In the genomic region with DNA sequence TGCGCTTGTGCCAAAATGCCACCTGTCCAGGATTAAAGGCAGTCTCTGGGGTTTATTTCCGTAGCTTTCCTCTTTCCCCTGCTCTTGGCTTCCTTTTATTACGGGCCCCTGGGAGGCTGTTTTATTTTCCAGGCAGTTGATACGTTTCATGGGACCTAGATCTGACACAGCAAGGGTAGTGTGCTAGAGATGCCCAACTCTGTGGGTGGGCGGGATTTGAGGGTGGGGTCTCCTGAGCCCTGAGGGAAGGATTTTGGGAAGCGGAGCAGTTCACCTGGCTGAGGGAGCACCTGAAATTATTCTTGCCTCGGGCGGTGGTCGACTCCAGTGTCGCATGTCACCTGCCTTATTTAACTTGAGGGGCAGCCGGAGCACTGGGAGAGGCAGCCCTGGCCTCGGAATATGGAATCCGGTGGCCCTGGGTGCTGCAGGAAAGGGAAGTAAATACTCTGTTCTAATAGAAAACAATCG, we compare ENCODE assay signal across 17 cellular contexts. TPM values are rescaled to one million over a fixed set of nuclear protein-coding genes. Genes with fewer than 3 reads are reported as not detected.
DNase-seq lines count a peak whose midpoint lies in the region; ATAC-seq, FAIRE-seq and TF ChIP-seq lines count a peak whose summit lies in the region.
"Had no signal": no experiment of that assay in that cellular context is flagged by ENCODE, and none has a peak within 500 bp of the region (broad histone marks: within the 10 kb centered on the region; RNA-seq: fewer than 3 reads in every experiment).

No MANE protein-coding gene starts in this region.

- 11% methylated on average over 14 of the region's 14 CpGs for WGBS in A549 (ENCODE audit: missing lambda C conversion rate)

- no peak for TF ChIP-seq CTCF in A549 (IDR thresholded peaks at IDR 0.05)
- no peak for TF ChIP-seq CTCF in WTC11 (IDR thresholded peaks at IDR 0.05)

- peaks cover 7 to 34% (median 15%) of the 10 kb centered on the region in 4 donors for H3K4me1 Mint-ChIP-seq in CD4-positive, alpha-beta memory T cell
- H3K4me1 Mint-ChIP-seq in WTC11, result peaks cover 47% of the 10 kb centered on the region
- H3K4me1 Mint-ChIP-seq: natural killer cell had no signal

- H3K36me3 Mint-ChIP-seq in CD4-positive, alpha-beta memory T cell, result no peaks in the 10 kb centered on the region
- no peaks in the 10 kb centered on the region for H3K36me3 Mint-ChIP-seq in WTC11
- H3K36me3 Mint-ChIP-seq: natural killer cell had no signal

- H3K4me1 ChIP-seq in A549, result 0 out of 3 replicates have a peak, but pooled peaks cover 5% of the 10 kb centered on the region
- H3K4me1 ChIP-seq in CD4-positive, alpha-beta memory T cell (ENCODE audit: insufficient read depth, low read length), result peaks cover 28% of the 10 kb centered on the region
- H3K4me1 ChIP-seq in iPS-15b (ENCODE audit: control insufficient read depth, insufficient read depth, low read length), result peaks cover 7% of the 10 kb centered on the region
- H3K4me1 ChIP-seq: BLaER1 treated with 17β-estradiol and CSF1 and Interleukin-3, amounts not matched to agents 10 nM and 100 nM had no signal

- no peak overlapping the region for H3K9ac ChIP-seq in iPS-15b (ENCODE audit: low read depth, low read length)
- H3K9ac ChIP-seq: BLaER1 treated with 17β-estradiol and CSF1 and Interleukin-3, amounts not matched to agents 10 nM and 100 nM; KMS-11 had no signal

- peak overlapping the region in 7 of 8 donors; percentile 9 to 74 (median 38) for H3K4me3 Mint-ChIP-seq in CD4-positive, alpha-beta memory T cell
- peak overlapping the region; percentile 71 for H3K4me3 Mint-ChIP-seq in WTC11
- H3K4me3 Mint-ChIP-seq: natural killer cell had no signal

- H3K36me3 ChIP-seq in CD4-positive, alpha-beta memory T cell (ENCODE audit: insufficient read depth, low read length), result no peaks in the 10 kb centered on the region
- no peaks in the 10 kb centered on the region for H3K36me3 ChIP-seq in iPS-15b (ENCODE audit: control insufficient read depth, insufficient read depth, low read length)
- H3K36me3 ChIP-seq: heart left ventricle, sigmoid colon had no signal

- ATAC-seq in A549 (no peak), WTC11 (no peak)
- ATAC-seq: heart left ventricle, natural killer cell had no signal

- H3K9me3 Mint-ChIP-seq in CD4-positive, alpha-beta memory T cell, result peaks cover 0 to 15% (median 0%) of the 10 kb centered on the region in 8 donors
- no peaks in the 10 kb centered on the region for H3K9me3 Mint-ChIP-seq in WTC11
- H3K9me3 Mint-ChIP-seq: natural killer cell had no signal

- H3K9me3 ChIP-seq in A549, result no peaks in the 10 kb centered on the region
- H3K9me3 ChIP-seq in CD4-positive, alpha-beta memory T cell (ENCODE audit: control insufficient read depth in 1 of 2, low read length in 2 of 2), result no peaks in the 10 kb centered on the region
- no peaks in the 10 kb centered on the region for H3K9me3 ChIP-seq in iPS-15b (ENCODE audit: control insufficient read depth, insufficient read depth, low read length)
- H3K9me3 ChIP-seq: heart left ventricle, sigmoid colon had no signal

- CTCF ChIA-PET in A549 (lab: Yijun Ruan, JAX), result interaction anchor here (3.4 to 8.2 kb wide), 2 partner anchors 16 to 288 kb away, joined by 13 to 86 read pairs; no protein-coding TSS in a partner anchor
- CTCF ChIA-PET in CD4-positive, alpha-beta memory T cell (lab: Charles Lee; ENCODE audit: partially characterized antibody), result no interaction called here
- CTCF ChIA-PET in WTC11 (lab: Charles Lee), result interaction anchor here (1.3 to 6.2 kb wide), 6 partner anchors 10 to 685 kb away, joined by 4 to 88 read pairs (median 11); partner anchors contain the start of gene NKX2-2

- peak overlapping the region; percentile 57 for H3K4me2 ChIP-seq in A549
- H3K4me2 ChIP-seq: BLaER1 treated with 17β-estradiol and CSF1 and Interleukin-3, amounts not matched to agents 10 nM and 100 nM; KMS-11 had no signal

- intact Hi-C loops in CD4-positive, alpha-beta memory T cell (cut with micrococcal nuclease), result no loop called here

- TF ChIP-seq POLR2A in A549 (IDR thresholded peaks at IDR 0.05; ENCODE audit: low read length) (no peak), GM12891 (IDR thresholded peaks at IDR 0.05; ENCODE audit: low read depth, low read length) (no peak)

- H3K27me3 Mint-ChIP-seq in CD4-positive, alpha-beta memory T cell, result peaks cover 60 to 68% of the 10 kb centered on the region in 2 donors
- H3K27me3 Mint-ChIP-seq in WTC11 (ENCODE audit: low read depth), result peaks cover 96% of the 10 kb centered on the region

- POLR2A ChIA-PET in A549 (lab: Yijun Ruan, JAX), result no interaction called here
- POLR2A ChIA-PET in CD4-positive, alpha-beta memory T cell (lab: Charles Lee; ENCODE audit: partially characterized antibody), result no interaction called here
- POLR2A ChIA-PET in WTC11 (lab: Charles Lee), result no interaction called here

- H3K27ac ChIP-seq in A549, result no peak overlapping the region
- H3K27ac ChIP-seq in CD4-positive, alpha-beta memory T cell (ENCODE audit: low read depth, low read length), result no peak overlapping the region
- H3K27ac ChIP-seq: BLaER1 treated with 17β-estradiol and CSF1 and Interleukin-3, amounts not matched to agents 10 nM and 100 nM; heart left ventricle; KMS-11; sigmoid colon had no signal

- peak overlapping the region in 2 of 7 donors; percentile 0 to 62 for H3K27ac Mint-ChIP-seq in CD4-positive, alpha-beta memory T cell
- H3K27ac Mint-ChIP-seq in WTC11, result no peak overlapping the region
- H3K27ac Mint-ChIP-seq: natural killer cell had no signal

- H3K4me3 ChIP-seq in A549 (peak overlapping the region; percentile 27; the same call in 1 of the 3 replicates), iPS-15b (ENCODE audit: low read depth, low read length) (peak overlapping the region; percentile 39)
- no peak overlapping the region for H3K4me3 ChIP-seq in CD4-positive, alpha-beta memory T cell (ENCODE audit: low read length in 2 of 2)
- H3K4me3 ChIP-seq: sigmoid colon had no signal

- FAIRE-seq in A549 (lab: Jason Lieb, UNC) (no peak), GM12891 (lab: Jason Lieb, UNC) (no peak)

- TF ChIP-seq RAD21 in A549 (conservative IDR thresholded peaks at IDR 0.05 in 1 of 2, IDR thresholded peaks at IDR 0.05 in 1 of 2), result no peak

- TF ChIP-seq EP300 in A549 (IDR thresholded peaks at IDR 0.05), result no peak

- peaks cover 65% of the 10 kb centered on the region for H3K27me3 ChIP-seq in CD4-positive, alpha-beta memory T cell (ENCODE audit: insufficient read depth, low read length)
- H3K27me3 ChIP-seq in iPS-15b (ENCODE audit: control insufficient read depth, insufficient read depth, low read length), result peaks cover 100% of the 10 kb centered on the region

- DNase-seq in A549 (ENCODE audit: low read depth in 1 of 2, low spot score in 1 of 2) (no peak), WTC11 (ENCODE audit: low spot score) (no peak), COLO829 (ENCODE audit: low spot score) (no peak), DMS79 treated with DMSO at 0.1 percent for 48 hours (lab: John Stamatoyannopoulos, UW) (no peak), GM12891 (ENCODE audit: insufficient read length, low spot score) (no peak)
- no peak for DNase-seq in CD4-positive, alpha-beta memory T cell
- no peak for DNase-seq in stimulated activated CD4-positive, alpha-beta T cell treated with anti-CD3 and anti-CD28 coated beads, Interleukin-2, amount 100 ng/mL, for 48 hours
- DNase-seq: activated CD4-positive, CD25-positive, alpha-beta regulatory T cell treated with anti-CD3 and anti-CD28 coated beads, Interleukin-2, amount 50 U/mL, for 72 hours; activated gamma-delta T cell treated with Interleukin-2 at 50 U/mL for 16 hours; EL; heart left ventricle; natural killer cell; sigmoid colon had no signal

TF ChIP-seq in A549, 52 proteins besides CTCF, POLR2A, EP300 and RAD21 (continues in another document):
- TF ChIP-seq PHF8 (IDR thresholded peaks at IDR 0.05; ENCODE audit: borderline replicate concordance, low read depth) (no peak), EHMT2 (IDR thresholded peaks at IDR 0.05; ENCODE audit: low read depth) (no peak), NR3C1 (IDR thresholded peaks at IDR 0.05) (no peak)

TF ChIP-seq in WTC11, 78 proteins besides CTCF, POLR2A, EP300 and RAD21 (continues in another document):
- TF ChIP-seq ZMAT4 (CRISPR knock-in tag; IDR thresholded peaks at IDR 0.05), result no peak
- no peak for TF ChIP-seq NR3C1 (CRISPR knock-in tag; conservative IDR thresholded peaks at IDR 0.05; ENCODE audit: low read depth)

TF ChIP-seq in GM12891, 5 proteins besides CTCF, POLR2A, EP300 and RAD21:
- no peak for TF ChIP-seq PAX5 (IDR thresholded peaks at IDR 0.05; ENCODE audit: insufficient read depth, low read length, severe bottlenecking)
- TF ChIP-seq POLR2AphosphoS5 (IDR thresholded peaks at IDR 0.05; ENCODE audit: low read depth, low read length), result no peak

RNA-seq across cellular contexts. Expression of gene NKX2-2, which starts 9.6 kb away (rescaled TPM):
- polyA plus RNA-seq in A549 (2011; rRNA removed) (not detected in 2 replicates), A549 (2017; fragmentation: RNase III; extraction: RNeasy Plus Mini Kit Qiagen cat#74134 plus additional on column Dnase treatment) (not detected in 3 replicates)
- not detected in 2 replicates for polyA plus RNA-seq in A549 (2012; cell fraction: cytosol; rRNA removed)
- not detected in 2 replicates for polyA plus RNA-seq in A549 (2012; cell fraction: nucleus; rRNA removed)
- polyA minus RNA-seq in A549 (2011; rRNA and poly(A)+ RNA removed), result not detected in 2 replicates
- not detected for total RNA-seq in CD4-positive, alpha-beta memory T cell
- not detected for polyA plus RNA-seq in CD4-positive, alpha-beta memory T cell
- not detected in 3 replicates for total RNA-seq in WTC11 (2021)
- polyA plus RNA-seq in GM12891 (2012; ENCODE audit: low read depth, missing spikeins), result not detected
- total RNA-seq: liver, natural killer cell, sigmoid colon had no signal
- polyA plus RNA-seq: heart left ventricle, liver had no signal

Comparison
In these comparisons a context has a peak if more than half of its experiments do, and no peak if none do; other contexts are left out.
1. H3K4me3 ChIP-seq: peak in A549 (single experiment) and iPS-15b (single experiment); none in CD4-positive, alpha-beta memory T cell (0 of 2).